Comparison of ENCODE assay signal across 8 cellular contexts in genomic region chr2:197707316-197708213, GRCh38. TPM values are rescaled to one million over a fixed set of nuclear protein-coding genes. Genes with fewer than 3 reads are reported as not detected.
DNase-seq lines count a peak whose midpoint lies in the region; ATAC-seq, FAIRE-seq and TF ChIP-seq lines count a peak whose summit lies in the region.

No MANE protein-coding gene starts in this region.

- H3K4me1 ChIP-seq in A673 (ENCODE audit: insufficient read depth, low read length, poor library complexity, severe bottlenecking) (peaks cover 7% of the 10 kb centered on the region), right cardiac atrium (ENCODE audit: control insufficient read depth, insufficient read depth, low read length) (peaks cover 9% of the 10 kb centered on the region)

- peak; percentile 80 for TF ChIP-seq CTCF in A673 (conservative IDR thresholded peaks at IDR 0.05; ENCODE audit: low read depth, low read length)
- peak; percentile 84 for TF ChIP-seq CTCF in activated CD8-positive, alpha-beta T cell treated with anti-CD3 and anti-CD28 coated beads for 36 hours (IDR thresholded peaks at IDR 0.05)

- no peak for ATAC-seq in activated CD8-positive, alpha-beta T cell treated with anti-CD3 and anti-CD28 coated beads for 36 hours
- ATAC-seq in right cardiac atrium (no peak), GM19463 (IDR thresholded peaks at IDR 0.05; ENCODE audit: unreplicated experiment) (no peak), esophagus mucosa (no peak)

- H3K27me3 ChIP-seq in A673 (replicated peaks; ENCODE audit: insufficient read depth, low read depth, low read length, poor library complexity) (no peaks in the 10 kb centered on the region), right cardiac atrium (ENCODE audit: control insufficient read depth, insufficient read depth) (no peaks in the 10 kb centered on the region)

- H3K27me3 Mint-ChIP-seq in activated CD8-positive, alpha-beta T cell treated with anti-CD3 and anti-CD28 coated beads for 36 hours: no peaks in the 10 kb centered on the region

- no peaks in the 10 kb centered on the region for H3K9me3 ChIP-seq in A673 (ENCODE audit: low read depth, low read length, poor library complexity, severe bottlenecking)
- no peaks in the 10 kb centered on the region for H3K9me3 ChIP-seq in right cardiac atrium (ENCODE audit: control insufficient read depth, low read length)

- CTCF ChIA-PET in A673 (lab: Charles Lee): no interaction called here
- CTCF ChIA-PET in activated CD8-positive, alpha-beta T cell treated with anti-CD3 and anti-CD28 coated beads for 36 hours (lab: Charles Lee): interaction anchor here (0.6 to 3.2 kb wide), 11 partner anchors 9 to 292 kb away, joined by 3 to 24 read pairs (median 4); no protein-coding TSS in a partner anchor

- peak; percentile 95 for FAIRE-seq in G401.6 (lab: Jason Lieb, UNC)

- H3K27ac ChIP-seq in A673 (ENCODE audit: low read depth, low read length, poor library complexity, severe bottlenecking): no peak overlapping the region
- H3K27ac ChIP-seq in right cardiac atrium (ENCODE audit: low read length): no peak overlapping the region

- H3K36me3 ChIP-seq in A673 (ENCODE audit: insufficient read depth, low read length, poor library complexity, severe bottlenecking): no peaks in the 10 kb centered on the region

- intact Hi-C loops in A673 (cut with micrococcal nuclease; ENCODE audit: unreplicated experiment): loop anchor here (2.0 to 5.0 kb wide), 3 partner anchors 69 to 590 kb away; partner anchors contain the start of gene HSPE1
- intact Hi-C loops in activated CD8-positive, alpha-beta T cell treated with anti-CD3 and anti-CD28 coated beads for 36 hours (cut with micrococcal nuclease): loop anchor here (2.0 to 10.0 kb wide), 2 partner anchors 69 to 273 kb away; partner anchors contain the start of gene SF3B1
- intact Hi-C loops in right cardiac atrium (cut with DNase I): loop anchor here in 3 of 4 donors (10.0 kb wide), 2 partner anchors 417 to 587 kb away; no protein-coding TSS in a partner anchor

- H3K4me3 Mint-ChIP-seq in activated CD8-positive, alpha-beta T cell treated with anti-CD3 and anti-CD28 coated beads for 36 hours: peak overlapping the region; percentile 78

- peaks cover 50% of the 10 kb centered on the region for H3K36me3 Mint-ChIP-seq in activated CD8-positive, alpha-beta T cell treated with anti-CD3 and anti-CD28 coated beads for 36 hours (ENCODE audit: low read depth)

- DNase-seq in A673 (ENCODE audit: low spot score) (peak; percentile 71), NCI-H1105 treated with DMSO at 0.1 percent for 48 hours (lab: John Stamatoyannopoulos, UW) (peak; percentile 44), right cardiac atrium (no peak), retina (peak; percentile 26)
- peak; percentile 10 for DNase-seq in activated CD8-positive, alpha-beta T cell treated with anti-CD3 and anti-CD28 coated beads for 36 hours

- no peak overlapping the region for H3K27ac Mint-ChIP-seq in activated CD8-positive, alpha-beta T cell treated with anti-CD3 and anti-CD28 coated beads for 36 hours

- WGBS in right cardiac atrium: 9% methylated on average over 4 of the region's 4 CpGs

- BruUV-seq in A673 (replicated peaks; lab: Mats Ljungman, UMichigan): TSS peak; percentile 35

- POLR2A ChIA-PET in A673 (lab: Charles Lee; ENCODE audit: low non-redundant PET): no interaction called here
- POLR2A ChIA-PET in activated CD8-positive, alpha-beta T cell treated with anti-CD3 and anti-CD28 coated beads for 36 hours (lab: Charles Lee): interaction anchor here (3.3 kb wide), 1 partner anchor 207 kb away, joined by 19 read pairs; the partner anchor contains the start of genes HSPD1 and HSPE1

- peaks cover 45% of the 10 kb centered on the region for H3K4me1 Mint-ChIP-seq in activated CD8-positive, alpha-beta T cell treated with anti-CD3 and anti-CD28 coated beads for 36 hours (ENCODE audit: low read depth)

- peak overlapping the region; percentile 95 for H3K4me3 ChIP-seq in A673 (ENCODE audit: low read depth, low read length, poor library complexity, severe bottlenecking)
- H3K4me3 ChIP-seq in right cardiac atrium (ENCODE audit: low read length): peak overlapping the region; percentile 79

- H3K9me3 Mint-ChIP-seq in activated CD8-positive, alpha-beta T cell treated with anti-CD3 and anti-CD28 coated beads for 36 hours: no peaks in the 10 kb centered on the region

RNA-seq across cellular contexts. Expression of gene MARS2, which starts 2.4 kb away (rescaled TPM):
- 13.2 and 14.6 TPM in 2 replicates for total RNA-seq in A673 (2021)
- 10 to 100 TPM; 15.3 to 16.7 TPM for total RNA-seq in activated CD8-positive, alpha-beta T cell treated with anti-CD3 and anti-CD28 coated beads for 36 hours
- 1 to 10 TPM; 4.6 to 7.7 (median 5.6) TPM for total RNA-seq in right cardiac atrium
- polyA plus RNA-seq in right cardiac atrium: 3.2 TPM
- total RNA-seq in esophagus mucosa: 5.7 TPM

RNA-seq across cellular contexts. Expression of gene RFTN2, which starts 32.2 kb away (rescaled TPM):
- total RNA-seq in A673 (2021) (5.8 and 7.3 TPM in 2 replicates), right cardiac atrium (1 to 10 TPM; 3.0 to 9.8 (median 9.2) TPM), esophagus mucosa (1.5 TPM)
- not detected for total RNA-seq in activated CD8-positive, alpha-beta T cell treated with anti-CD3 and anti-CD28 coated beads for 36 hours
- 3.1 TPM for polyA plus RNA-seq in right cardiac atrium

Comparison
In these comparisons a context has a peak if more than half of its experiments do, and no peak if none do; other contexts are left out.
1. DNase-seq: peak in A673 (single experiment), NCI-H1105 treated with DMSO at 0.1 percent for 48 hours (single experiment), activated CD8-positive, alpha-beta T cell treated with anti-CD3 and anti-CD28 coated beads for 36 hours (single experiment) and retina (single experiment); none in right cardiac atrium (0 of 3).